1 cellular context compared by ENCODE assay signal in the genomic region with DNA sequence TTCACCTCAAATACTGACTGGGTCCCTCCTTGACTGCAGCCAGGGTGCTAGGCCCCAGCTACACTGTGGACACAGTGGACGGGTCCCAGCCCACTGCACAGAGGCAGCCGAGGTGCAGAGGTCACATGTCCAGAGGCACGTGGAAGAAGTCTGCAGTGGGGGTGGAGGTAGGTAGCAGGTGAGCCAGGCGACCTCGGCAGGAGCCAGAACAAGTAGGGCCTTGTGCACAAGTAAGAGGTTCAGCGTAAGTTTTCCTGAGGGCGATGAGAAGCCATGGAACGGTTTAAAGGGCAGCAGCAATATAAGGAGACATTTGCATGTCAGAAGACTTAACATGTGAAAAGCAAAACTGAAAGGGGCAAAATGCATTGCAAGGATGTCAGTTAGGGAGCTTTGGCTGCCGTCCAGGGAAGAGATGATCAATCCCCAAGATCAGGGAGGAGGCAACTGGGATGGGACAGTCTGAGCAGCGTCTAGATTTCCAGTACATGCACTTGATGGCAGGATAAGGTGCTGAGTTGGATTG.
A peak's percentile ranks its signal among the peaks of the same experiment; 100 is the strongest.
TF ChIP-seq lines count a peak whose summit lies in the region.

No MANE protein-coding gene starts in this region.

TF ChIP-seq in HepG2, 621 proteins besides CTCF, POLR2A, EP300 and RAD21 (continued from another document and continues in another):
- TF ChIP-seq NFE2L2 (IDR thresholded peaks at IDR 0.05; ENCODE audit: low read length), result no peak
- TF ChIP-seq ZC3H13 (CRISPR knock-in tag; IDR thresholded peaks at IDR 0.05), result no peak
- TF ChIP-seq, protein P1, sequence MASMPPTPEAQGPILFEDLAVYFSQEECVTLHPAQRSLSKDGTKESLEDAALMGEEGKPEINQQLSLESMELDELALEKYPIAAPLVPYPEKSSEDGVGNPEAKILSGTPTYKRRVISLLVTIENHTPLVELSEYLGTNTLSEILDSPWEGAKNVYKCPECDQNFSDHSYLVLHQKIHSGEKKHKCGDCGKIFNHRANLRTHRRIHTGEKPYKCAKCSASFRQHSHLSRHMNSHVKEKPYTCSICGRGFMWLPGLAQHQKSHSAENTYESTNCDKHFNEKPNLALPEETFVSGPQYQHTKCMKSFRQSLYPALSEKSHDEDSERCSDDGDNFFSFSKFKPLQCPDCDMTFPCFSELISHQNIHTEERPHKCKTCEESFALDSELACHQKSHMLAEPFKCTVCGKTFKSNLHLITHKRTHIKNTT (CRISPR knock-in tag; IDR thresholded peaks at IDR 0.05), result no peak
- TF ChIP-seq, protein P2, sequence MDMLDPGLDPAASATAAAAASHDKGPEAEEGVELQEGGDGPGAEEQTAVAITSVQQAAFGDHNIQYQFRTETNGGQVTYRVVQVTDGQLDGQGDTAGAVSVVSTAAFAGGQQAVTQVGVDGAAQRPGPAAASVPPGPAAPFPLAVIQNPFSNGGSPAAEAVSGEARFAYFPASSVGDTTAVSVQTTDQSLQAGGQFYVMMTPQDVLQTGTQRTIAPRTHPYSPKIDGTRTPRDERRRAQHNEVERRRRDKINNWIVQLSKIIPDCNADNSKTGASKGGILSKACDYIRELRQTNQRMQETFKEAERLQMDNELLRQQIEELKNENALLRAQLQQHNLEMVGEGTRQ (IDR thresholded peaks at IDR 0.05; ENCODE audit: low read depth, low read length), result peak; percentile 76
- TF ChIP-seq, protein P2 (CRISPR knock-in tag; IDR thresholded peaks at IDR 0.05; ENCODE audit: borderline replicate concordance), result peak; percentile 83; the same call in 1 of the 2 replicates
- no peak for TF ChIP-seq ZNF496 (CRISPR knock-in tag; IDR thresholded peaks at IDR 0.05; ENCODE audit: insufficient replicate concordance)
- no peak for TF ChIP-seq ATF1 (CRISPR knock-in tag; IDR thresholded peaks at IDR 0.05)
- no peak for TF ChIP-seq ZNF430 (CRISPR knock-in tag; IDR thresholded peaks at IDR 0.05)
- TF ChIP-seq ZNF235 (CRISPR knock-in tag; IDR thresholded peaks at IDR 0.05; ENCODE audit: borderline replicate concordance), result no peak
- TF ChIP-seq ZNF557 (CRISPR knock-in tag; IDR thresholded peaks at IDR 0.05), result no peak
- TF ChIP-seq ZNF761 (CRISPR knock-in tag; conservative IDR thresholded peaks at IDR 0.05), result no peak
- no peak for TF ChIP-seq NR2F2 (IDR thresholded peaks at IDR 0.05; ENCODE audit: borderline replicate concordance, low read depth)
- no peak for TF ChIP-seq STAG1 (CRISPR knock-in tag; IDR thresholded peaks at IDR 0.05)
- TF ChIP-seq, protein P3, sequence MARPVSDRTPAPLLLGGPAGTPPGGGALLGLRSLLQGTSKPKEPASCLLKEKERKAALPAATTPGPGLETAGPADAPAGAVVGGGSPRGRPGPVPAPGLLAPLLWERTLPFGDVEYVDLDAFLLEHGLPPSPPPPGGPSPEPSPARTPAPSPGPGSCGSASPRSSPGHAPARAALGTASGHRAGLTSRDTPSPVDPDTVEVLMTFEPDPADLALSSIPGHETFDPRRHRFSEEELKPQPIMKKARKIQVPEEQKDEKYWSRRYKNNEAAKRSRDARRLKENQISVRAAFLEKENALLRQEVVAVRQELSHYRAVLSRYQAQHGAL (CRISPR knock-in tag; IDR thresholded peaks at IDR 0.05; ENCODE audit: not compliant biosample characterization), result no peak
- TF ChIP-seq HNRNPK (IDR thresholded peaks at IDR 0.05; ENCODE audit: low read depth, low read length, poor library complexity, severe bottlenecking), result no peak
- TF ChIP-seq ZBTB1 (CRISPR knock-in tag; IDR thresholded peaks at IDR 0.05; ENCODE audit: borderline replicate concordance), result no peak
- no peak for TF ChIP-seq EHMT2 (IDR thresholded peaks at IDR 0.05; ENCODE audit: borderline replicate concordance, low read depth, low read length)
- TF ChIP-seq GABPB1 (CRISPR knock-in tag; IDR thresholded peaks at IDR 0.05), result peak; percentile 27; the same call in 1 of the 2 replicates
- no peak for TF ChIP-seq ZNF550 (CRISPR knock-in tag; IDR thresholded peaks at IDR 0.05; ENCODE audit: borderline replicate concordance)
- TF ChIP-seq BRCA1 (CRISPR knock-in tag; IDR thresholded peaks at IDR 0.05), result no peak
- TF ChIP-seq, protein P4, sequence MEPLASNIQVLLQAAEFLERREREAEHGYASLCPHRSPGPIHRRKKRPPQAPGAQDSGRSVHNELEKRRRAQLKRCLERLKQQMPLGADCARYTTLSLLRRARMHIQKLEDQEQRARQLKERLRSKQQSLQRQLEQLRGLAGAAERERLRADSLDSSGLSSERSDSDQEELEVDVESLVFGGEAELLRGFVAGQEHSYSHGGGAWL (CRISPR knock-in tag; IDR thresholded peaks at IDR 0.05), result no peak
- TF ChIP-seq, protein P5, sequence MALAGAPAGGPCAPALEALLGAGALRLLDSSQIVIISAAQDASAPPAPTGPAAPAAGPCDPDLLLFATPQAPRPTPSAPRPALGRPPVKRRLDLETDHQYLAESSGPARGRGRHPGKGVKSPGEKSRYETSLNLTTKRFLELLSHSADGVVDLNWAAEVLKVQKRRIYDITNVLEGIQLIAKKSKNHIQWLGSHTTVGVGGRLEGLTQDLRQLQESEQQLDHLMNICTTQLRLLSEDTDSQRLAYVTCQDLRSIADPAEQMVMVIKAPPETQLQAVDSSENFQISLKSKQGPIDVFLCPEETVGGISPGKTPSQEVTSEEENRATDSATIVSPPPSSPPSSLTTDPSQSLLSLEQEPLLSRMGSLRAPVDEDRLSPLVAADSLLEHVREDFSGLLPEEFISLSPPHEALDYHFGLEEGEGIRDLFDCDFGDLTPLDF (CRISPR knock-in tag; IDR thresholded peaks at IDR 0.05), result no peak
- no peak for TF ChIP-seq YEATS2 (CRISPR knock-in tag; IDR thresholded peaks at IDR 0.05; ENCODE audit: borderline replicate concordance)
- no peak for TF ChIP-seq HCFC1 (IDR thresholded peaks at IDR 0.05; ENCODE audit: low read depth, low read length)
- TF ChIP-seq PHF20 (CRISPR knock-in tag; IDR thresholded peaks at IDR 0.05), result no peak
- no peak for TF ChIP-seq ZSCAN22 (CRISPR knock-in tag; IDR thresholded peaks at IDR 0.05)
- TF ChIP-seq FOXK2 (IDR thresholded peaks at IDR 0.05), result no peak
- TF ChIP-seq CCAR2 (optimal IDR thresholded peaks at IDR 0.05; ENCODE audit: low read depth, low read length), result no peak
- TF ChIP-seq GZF1 (CRISPR knock-in tag; IDR thresholded peaks at IDR 0.05), result no peak
- TF ChIP-seq ZFAT (CRISPR knock-in tag; conservative IDR thresholded peaks at IDR 0.05), result no peak
- TF ChIP-seq, protein P6, sequence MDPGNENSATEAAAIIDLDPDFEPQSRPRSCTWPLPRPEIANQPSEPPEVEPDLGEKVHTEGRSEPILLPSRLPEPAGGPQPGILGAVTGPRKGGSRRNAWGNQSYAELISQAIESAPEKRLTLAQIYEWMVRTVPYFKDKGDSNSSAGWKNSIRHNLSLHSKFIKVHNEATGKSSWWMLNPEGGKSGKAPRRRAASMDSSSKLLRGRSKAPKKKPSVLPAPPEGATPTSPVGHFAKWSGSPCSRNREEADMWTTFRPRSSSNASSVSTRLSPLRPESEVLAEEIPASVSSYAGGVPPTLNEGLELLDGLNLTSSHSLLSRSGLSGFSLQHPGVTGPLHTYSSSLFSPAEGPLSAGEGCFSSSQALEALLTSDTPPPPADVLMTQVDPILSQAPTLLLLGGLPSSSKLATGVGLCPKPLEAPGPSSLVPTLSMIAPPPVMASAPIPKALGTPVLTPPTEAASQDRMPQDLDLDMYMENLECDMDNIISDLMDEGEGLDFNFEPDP (CRISPR knock-in tag; conservative IDR thresholded peaks at IDR 0.05), result no peak
- no peak for TF ChIP-seq ZNF773 (CRISPR knock-in tag; IDR thresholded peaks at IDR 0.05; ENCODE audit: borderline replicate concordance)
- no peak for TF ChIP-seq POLR2AphosphoS2 (IDR thresholded peaks at IDR 0.05; ENCODE audit: low read depth, low read length)
- no peak for TF ChIP-seq CREM (IDR thresholded peaks at IDR 0.05)
- TF ChIP-seq CREM (CRISPR knock-in tag; IDR thresholded peaks at IDR 0.05), result no peak
- TF ChIP-seq, protein P7, sequence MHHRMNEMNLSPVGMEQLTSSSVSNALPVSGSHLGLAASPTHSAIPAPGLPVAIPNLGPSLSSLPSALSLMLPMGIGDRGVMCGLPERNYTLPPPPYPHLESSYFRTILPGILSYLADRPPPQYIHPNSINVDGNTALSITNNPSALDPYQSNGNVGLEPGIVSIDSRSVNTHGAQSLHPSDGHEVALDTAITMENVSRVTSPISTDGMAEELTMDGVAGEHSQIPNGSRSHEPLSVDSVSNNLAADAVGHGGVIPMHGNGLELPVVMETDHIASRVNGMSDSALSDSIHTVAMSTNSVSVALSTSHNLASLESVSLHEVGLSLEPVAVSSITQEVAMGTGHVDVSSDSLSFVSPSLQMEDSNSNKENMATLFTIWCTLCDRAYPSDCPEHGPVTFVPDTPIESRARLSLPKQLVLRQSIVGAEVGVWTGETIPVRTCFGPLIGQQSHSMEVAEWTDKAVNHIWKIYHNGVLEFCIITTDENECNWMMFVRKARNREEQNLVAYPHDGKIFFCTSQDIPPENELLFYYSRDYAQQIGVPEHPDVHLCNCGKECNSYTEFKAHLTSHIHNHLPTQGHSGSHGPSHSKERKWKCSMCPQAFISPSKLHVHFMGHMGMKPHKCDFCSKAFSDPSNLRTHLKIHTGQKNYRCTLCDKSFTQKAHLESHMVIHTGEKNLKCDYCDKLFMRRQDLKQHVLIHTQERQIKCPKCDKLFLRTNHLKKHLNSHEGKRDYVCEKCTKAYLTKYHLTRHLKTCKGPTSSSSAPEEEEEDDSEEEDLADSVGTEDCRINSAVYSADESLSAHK (CRISPR knock-in tag; IDR thresholded peaks at IDR 0.05; ENCODE audit: borderline replicate concordance), result no peak
- TF ChIP-seq, protein P8, sequence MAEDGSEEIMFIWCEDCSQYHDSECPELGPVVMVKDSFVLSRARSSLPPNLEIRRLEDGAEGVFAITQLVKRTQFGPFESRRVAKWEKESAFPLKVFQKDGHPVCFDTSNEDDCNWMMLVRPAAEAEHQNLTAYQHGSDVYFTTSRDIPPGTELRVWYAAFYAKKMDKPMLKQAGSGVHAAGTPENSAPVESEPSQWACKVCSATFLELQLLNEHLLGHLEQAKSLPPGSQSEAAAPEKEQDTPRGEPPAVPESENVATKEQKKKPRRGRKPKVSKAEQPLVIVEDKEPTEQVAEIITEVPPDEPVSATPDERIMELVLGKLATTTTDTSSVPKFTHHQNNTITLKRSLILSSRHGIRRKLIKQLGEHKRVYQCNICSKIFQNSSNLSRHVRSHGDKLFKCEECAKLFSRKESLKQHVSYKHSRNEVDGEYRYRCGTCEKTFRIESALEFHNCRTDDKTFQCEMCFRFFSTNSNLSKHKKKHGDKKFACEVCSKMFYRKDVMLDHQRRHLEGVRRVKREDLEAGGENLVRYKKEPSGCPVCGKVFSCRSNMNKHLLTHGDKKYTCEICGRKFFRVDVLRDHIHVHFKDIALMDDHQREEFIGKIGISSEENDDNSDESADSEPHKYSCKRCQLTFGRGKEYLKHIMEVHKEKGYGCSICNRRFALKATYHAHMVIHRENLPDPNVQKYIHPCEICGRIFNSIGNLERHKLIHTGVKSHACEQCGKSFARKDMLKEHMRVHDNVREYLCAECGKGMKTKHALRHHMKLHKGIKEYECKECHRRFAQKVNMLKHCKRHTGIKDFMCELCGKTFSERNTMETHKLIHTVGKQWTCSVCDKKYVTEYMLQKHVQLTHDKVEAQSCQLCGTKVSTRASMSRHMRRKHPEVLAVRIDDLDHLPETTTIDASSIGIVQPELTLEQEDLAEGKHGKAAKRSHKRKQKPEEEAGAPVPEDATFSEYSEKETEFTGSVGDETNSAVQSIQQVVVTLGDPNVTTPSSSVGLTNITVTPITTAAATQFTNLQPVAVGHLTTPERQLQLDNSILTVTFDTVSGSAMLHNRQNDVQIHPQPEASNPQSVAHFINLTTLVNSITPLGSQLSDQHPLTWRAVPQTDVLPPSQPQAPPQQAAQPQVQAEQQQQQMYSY (CRISPR knock-in tag; IDR thresholded peaks at IDR 0.05), result no peak
- TF ChIP-seq FOXJ3 (CRISPR knock-in tag; IDR thresholded peaks at IDR 0.05; ENCODE audit: borderline replicate concordance), result no peak
- TF ChIP-seq ATRX (CRISPR knock-in tag; IDR thresholded peaks at IDR 0.05; ENCODE audit: borderline replicate concordance), result no peak
- no peak for TF ChIP-seq CBFB (CRISPR knock-in tag; IDR thresholded peaks at IDR 0.05)
- TF ChIP-seq EEA1 (CRISPR knock-in tag; IDR thresholded peaks at IDR 0.05; ENCODE audit: borderline replicate concordance), result no peak
- TF ChIP-seq ZNF234 (CRISPR knock-in tag; conservative IDR thresholded peaks at IDR 0.05), result no peak
- TF ChIP-seq POGZ (CRISPR knock-in tag; IDR thresholded peaks at IDR 0.05), result peak; percentile 70
- TF ChIP-seq SOX5 (CRISPR knock-in tag; IDR thresholded peaks at IDR 0.05; ENCODE audit: borderline replicate concordance), result no peak
- no peak for TF ChIP-seq ZNF746 (CRISPR knock-in tag; IDR thresholded peaks at IDR 0.05)
- TF ChIP-seq, protein P9, sequence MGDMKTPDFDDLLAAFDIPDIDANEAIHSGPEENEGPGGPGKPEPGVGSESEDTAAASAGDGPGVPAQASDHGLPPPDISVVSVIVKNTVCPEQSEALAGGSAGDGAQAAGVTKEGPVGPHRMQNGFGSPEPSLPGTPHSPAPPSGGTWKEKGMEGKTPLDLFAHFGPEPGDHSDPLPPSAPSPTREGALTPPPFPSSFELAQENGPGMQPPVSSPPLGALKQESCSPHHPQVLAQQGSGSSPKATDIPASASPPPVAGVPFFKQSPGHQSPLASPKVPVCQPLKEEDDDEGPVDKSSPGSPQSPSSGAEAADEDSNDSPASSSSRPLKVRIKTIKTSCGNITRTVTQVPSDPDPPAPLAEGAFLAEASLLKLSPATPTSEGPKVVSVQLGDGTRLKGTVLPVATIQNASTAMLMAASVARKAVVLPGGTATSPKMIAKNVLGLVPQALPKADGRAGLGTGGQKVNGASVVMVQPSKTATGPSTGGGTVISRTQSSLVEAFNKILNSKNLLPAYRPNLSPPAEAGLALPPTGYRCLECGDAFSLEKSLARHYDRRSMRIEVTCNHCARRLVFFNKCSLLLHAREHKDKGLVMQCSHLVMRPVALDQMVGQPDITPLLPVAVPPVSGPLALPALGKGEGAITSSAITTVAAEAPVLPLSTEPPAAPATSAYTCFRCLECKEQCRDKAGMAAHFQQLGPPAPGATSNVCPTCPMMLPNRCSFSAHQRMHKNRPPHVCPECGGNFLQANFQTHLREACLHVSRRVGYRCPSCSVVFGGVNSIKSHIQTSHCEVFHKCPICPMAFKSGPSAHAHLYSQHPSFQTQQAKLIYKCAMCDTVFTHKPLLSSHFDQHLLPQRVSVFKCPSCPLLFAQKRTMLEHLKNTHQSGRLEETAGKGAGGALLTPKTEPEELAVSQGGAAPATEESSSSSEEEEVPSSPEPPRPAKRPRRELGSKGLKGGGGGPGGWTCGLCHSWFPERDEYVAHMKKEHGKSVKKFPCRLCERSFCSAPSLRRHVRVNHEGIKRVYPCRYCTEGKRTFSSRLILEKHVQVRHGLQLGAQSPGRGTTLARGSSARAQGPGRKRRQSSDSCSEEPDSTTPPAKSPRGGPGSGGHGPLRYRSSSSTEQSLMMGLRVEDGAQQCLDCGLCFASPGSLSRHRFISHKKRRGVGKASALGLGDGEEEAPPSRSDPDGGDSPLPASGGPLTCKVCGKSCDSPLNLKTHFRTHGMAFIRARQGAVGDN (CRISPR knock-in tag; IDR thresholded peaks at IDR 0.05), result peak; percentile 87
